In the genomic region with DNA sequence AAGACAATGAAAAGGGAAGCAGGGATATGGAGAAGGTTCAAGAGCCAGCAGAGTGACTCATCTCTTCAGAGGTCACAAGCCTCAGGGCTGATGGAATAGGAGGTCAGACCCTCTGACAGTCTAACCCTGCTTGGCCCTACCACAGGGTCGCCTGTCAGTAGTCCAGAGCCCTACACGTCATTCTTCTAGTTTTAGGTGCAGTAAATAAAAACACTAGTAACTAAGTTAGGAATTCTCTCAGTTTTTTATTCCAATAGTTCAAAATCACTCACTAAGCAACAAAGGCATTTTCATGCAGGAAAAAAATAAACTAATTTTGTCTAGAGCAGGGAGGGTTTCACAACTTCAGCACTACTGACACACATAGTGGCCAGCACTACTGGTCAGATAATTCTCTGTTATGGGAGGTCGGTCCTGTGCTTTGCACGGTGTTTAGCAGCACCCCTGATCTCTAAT, we compare ENCODE assay signal across 9 cellular contexts. TPM values are rescaled to one million over a fixed set of nuclear protein-coding genes. Genes with fewer than 3 reads are reported as not detected.
DNase-seq lines count a peak whose midpoint lies in the region; ATAC-seq and TF ChIP-seq lines count a peak whose summit lies in the region.
"Had no signal": no experiment of that assay in that cellular context is flagged by ENCODE, and none has a peak within 500 bp of the region (broad histone marks: within the 10 kb centered on the region; RNA-seq: fewer than 3 reads in every experiment).

No MANE protein-coding gene starts in this region.

- H3K4me1 Mint-ChIP-seq in activated naive CD4-positive, alpha-beta T cell treated with anti-CD3 and anti-CD28 coated beads for 36 hours (ENCODE audit: low read depth), result peaks cover 87% of the 10 kb centered on the region
- peaks cover 50% of the 10 kb centered on the region for H3K4me1 Mint-ChIP-seq in memory B cell

- ATAC-seq in memory B cell (ENCODE audit: low read depth) (no peak), upper lobe of left lung (ENCODE audit: low FRiP score in 2 of 2) (peak; percentile 82 to 91), GM18907 (IDR thresholded peaks at IDR 0.05; ENCODE audit: unreplicated experiment) (no peak)

- H3K27me3 Mint-ChIP-seq in activated naive CD4-positive, alpha-beta T cell treated with anti-CD3 and anti-CD28 coated beads for 36 hours (ENCODE audit: low read depth), result no peaks in the 10 kb centered on the region
- H3K27me3 Mint-ChIP-seq in memory B cell, result no peaks in the 10 kb centered on the region

- CTCF ChIA-PET in activated naive CD4-positive, alpha-beta T cell treated with anti-CD3 and anti-CD28 coated beads for 36 hours (lab: Charles Lee), result interaction anchor here (0.8 kb wide), 1 partner anchor 671 kb away, joined by 3 read pairs; no protein-coding TSS in a partner anchor

- H3K4me3 ChIP-seq in breast epithelium (no peak overlapping the region), upper lobe of left lung (no peak overlapping the region)

- TF ChIP-seq CTCF in breast epithelium (IDR thresholded peaks at IDR 0.05), result no peak
- TF ChIP-seq CTCF in upper lobe of left lung (IDR thresholded peaks at IDR 0.05), result no peak

- no peaks in the 10 kb centered on the region for H3K9me3 Mint-ChIP-seq in activated naive CD4-positive, alpha-beta T cell treated with anti-CD3 and anti-CD28 coated beads for 36 hours
- no peaks in the 10 kb centered on the region for H3K9me3 Mint-ChIP-seq in memory B cell

- no peak for TF ChIP-seq EP300 in upper lobe of left lung (IDR thresholded peaks at IDR 0.05)

- H3K36me3 ChIP-seq in breast epithelium (no peaks in the 10 kb centered on the region), upper lobe of left lung (no peaks in the 10 kb centered on the region)

- H3K27ac Mint-ChIP-seq in activated naive CD4-positive, alpha-beta T cell treated with anti-CD3 and anti-CD28 coated beads for 36 hours, result peak overlapping the region; percentile 63
- H3K27ac Mint-ChIP-seq in memory B cell, result peak overlapping the region; percentile 62

- no peaks in the 10 kb centered on the region for H3K9me3 ChIP-seq in breast epithelium
- H3K9me3 ChIP-seq in upper lobe of left lung, result no peaks in the 10 kb centered on the region

- no peak overlapping the region for H3K4me3 Mint-ChIP-seq in activated naive CD4-positive, alpha-beta T cell treated with anti-CD3 and anti-CD28 coated beads for 36 hours
- H3K4me3 Mint-ChIP-seq in memory B cell, result no peak overlapping the region

- intact Hi-C loops in activated naive CD4-positive, alpha-beta T cell treated with anti-CD3 and anti-CD28 coated beads for 36 hours (cut with micrococcal nuclease), result no loop called here
- intact Hi-C loops in breast epithelium (cut with DNase I; ENCODE audit: low total_unique reads), result no loop called here

- H3K27me3 ChIP-seq in breast epithelium (no peaks in the 10 kb centered on the region), upper lobe of left lung (no peaks in the 10 kb centered on the region)

- H3K36me3 Mint-ChIP-seq in activated naive CD4-positive, alpha-beta T cell treated with anti-CD3 and anti-CD28 coated beads for 36 hours (ENCODE audit: low read depth), result peaks cover 19% of the 10 kb centered on the region
- H3K36me3 Mint-ChIP-seq in memory B cell, result peaks cover 10% of the 10 kb centered on the region

- TF ChIP-seq POLR2A in breast epithelium (IDR thresholded peaks at IDR 0.05) (no peak), upper lobe of left lung (IDR thresholded peaks at IDR 0.05) (no peak)

- DNase-seq in activated naive CD4-positive, alpha-beta T cell treated with anti-CD3 and anti-CD28 coated beads for 36 hours, result no peak
- DNase-seq in activated naive CD4-positive, alpha-beta T cell treated with Interleukin-2 at 50 U/mL for 16 hours, result no peak
- DNase-seq in breast epithelium (ENCODE audit: low spot score in 2 of 2), result no peak
- no peak for DNase-seq in memory B cell (ENCODE audit: low spot score in 2 of 2)
- peak in 1 of 2 donors; percentile 57 for DNase-seq in upper lobe of left lung
- no peak for DNase-seq in mesenteric fat pad (ENCODE audit: low spot score)
- no peak for DNase-seq in ACHN
- DNase-seq: posterior cingulate gyrus had no signal

- H3K27ac ChIP-seq in breast epithelium (peak overlapping the region; percentile 43 to 78), upper lobe of left lung (peak overlapping the region in 3 of 4 donors; percentile 2 to 59 (median 54))

- WGBS in upper lobe of left lung, 2 donors, result 52 to 59% methylated on average over 4 of the region's 4 CpGs

- H3K4me1 ChIP-seq in breast epithelium (peaks cover 0 to 4% of the 10 kb centered on the region in 2 donors), upper lobe of left lung (peaks cover 30 to 52% (median 34%) of the 10 kb centered on the region in 4 donors)

- in situ Hi-C loops in ACHN (cut with HindIII; ENCODE audit: low pct_ligation_motif_present, low pct_unique_long_range_greater_than_20kb, low sequenced_read_pairs), result no loop called here

RNA-seq across cellular contexts. Expression of a gene that starts 27.2 kb away (rescaled TPM):
- total RNA-seq in activated naive CD4-positive, alpha-beta T cell treated with anti-CD3 and anti-CD28 coated beads for 36 hours, result 10 to 100 TPM; 30.9 to 32.1 TPM
- total RNA-seq in breast epithelium (100 to 1,000 TPM in 1 of 3 donors, 10 to 100 TPM in 2; 54.1 to 163 (median 67.2) TPM), upper lobe of left lung (10 to 100 TPM; 23.0 to 36.8 (median 31.2) TPM), mesenteric fat pad (120 TPM)

Comparison
In these comparisons a context has a peak if more than half of its experiments do, and no peak if none do; other contexts are left out.
1. ATAC-seq: peak in upper lobe of left lung (2 of 2); none in memory B cell (single experiment) and GM18907 (single experiment).